ENCODE assay signal across 1 cellular context in the genomic region with DNA sequence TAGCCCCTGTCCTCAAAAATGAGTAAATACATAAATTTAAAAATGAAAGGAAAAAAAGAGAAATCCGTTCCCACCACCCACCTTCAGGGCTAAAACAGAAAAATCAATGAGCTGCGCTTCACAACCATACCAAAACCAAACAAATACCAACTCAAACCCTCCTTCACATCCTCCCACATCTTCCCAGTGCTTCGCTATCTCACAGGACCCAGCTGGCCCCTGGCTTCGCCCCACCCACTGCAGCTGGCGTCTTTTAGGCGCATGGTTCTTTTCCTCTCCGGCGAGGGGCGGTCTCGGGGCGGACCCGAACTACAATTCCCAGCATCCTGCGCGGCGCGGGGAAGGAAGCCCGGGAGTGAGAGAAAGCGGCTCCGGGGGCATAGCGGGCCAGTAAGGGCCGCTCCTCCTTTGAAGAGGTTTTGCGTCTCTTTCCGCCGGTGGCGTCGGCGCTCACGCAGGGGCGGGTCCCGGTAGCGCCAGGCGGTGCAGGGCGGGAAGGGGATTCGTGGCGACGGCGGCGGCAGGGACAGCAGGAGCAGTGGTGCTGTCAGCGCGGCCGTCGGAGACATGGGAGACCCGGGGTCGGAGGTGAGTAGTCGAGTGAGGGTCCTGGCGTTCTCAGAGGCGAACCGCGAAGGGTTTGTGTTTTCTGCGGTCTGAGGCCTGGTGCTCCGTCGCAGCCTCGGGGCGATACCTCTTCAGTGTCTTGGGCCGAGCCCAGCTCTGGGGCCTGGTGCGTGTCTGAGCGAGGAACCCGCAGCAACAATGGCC.
TF ChIP-seq lines count a peak whose summit lies in the region.

A gene with protein sequence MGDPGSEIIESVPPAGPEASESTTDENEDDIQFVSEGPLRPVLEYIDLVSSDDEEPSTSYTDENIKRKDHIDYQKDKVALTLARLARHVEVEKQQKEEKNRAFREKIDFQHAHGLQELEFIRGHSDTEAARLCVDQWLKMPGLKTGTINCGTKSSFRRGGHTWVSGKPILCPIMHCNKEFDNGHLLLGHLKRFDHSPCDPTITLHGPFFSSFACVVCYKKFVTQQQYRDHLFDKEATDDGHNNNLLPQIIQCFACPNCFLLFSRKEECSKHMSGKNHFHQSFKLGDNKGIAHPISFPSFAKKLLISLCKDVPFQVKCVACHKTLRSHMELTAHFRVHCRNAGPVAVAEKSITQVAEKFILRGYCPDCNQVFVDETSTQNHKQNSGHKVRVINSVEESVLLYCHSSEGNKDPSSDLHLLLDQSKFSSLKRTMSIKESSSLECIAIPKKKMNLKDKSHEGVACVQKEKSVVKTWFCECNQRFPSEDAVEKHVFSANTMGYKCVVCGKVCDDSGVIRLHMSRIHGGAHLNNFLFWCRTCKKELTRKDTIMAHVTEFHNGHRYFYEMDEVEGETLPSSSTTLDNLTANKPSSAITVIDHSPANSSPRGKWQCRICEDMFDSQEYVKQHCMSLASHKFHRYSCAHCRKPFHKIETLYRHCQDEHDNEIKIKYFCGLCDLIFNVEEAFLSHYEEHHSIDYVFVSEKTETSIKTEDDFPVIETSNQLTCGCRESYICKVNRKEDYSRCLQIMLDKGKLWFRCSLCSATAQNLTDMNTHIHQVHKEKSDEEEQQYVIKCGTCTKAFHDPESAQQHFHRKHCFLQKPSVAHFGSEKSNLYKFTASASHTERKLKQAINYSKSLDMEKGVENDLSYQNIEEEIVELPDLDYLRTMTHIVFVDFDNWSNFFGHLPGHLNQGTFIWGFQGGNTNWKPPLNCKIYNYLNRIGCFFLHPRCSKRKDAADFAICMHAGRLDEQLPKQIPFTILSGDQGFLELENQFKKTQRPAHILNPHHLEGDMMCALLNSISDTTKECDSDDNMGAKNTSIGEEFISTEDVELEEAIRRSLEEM (plus strand): TSS at position 502 of the 771 bp plus-strand sequence. CDS start 66 bp downstream, at position 568.

TF ChIP-seq in HepG2, 621 proteins besides CTCF, POLR2A, EP300 and RAD21 (continued from another document and continues in another):
- TF ChIP-seq, protein P1, sequence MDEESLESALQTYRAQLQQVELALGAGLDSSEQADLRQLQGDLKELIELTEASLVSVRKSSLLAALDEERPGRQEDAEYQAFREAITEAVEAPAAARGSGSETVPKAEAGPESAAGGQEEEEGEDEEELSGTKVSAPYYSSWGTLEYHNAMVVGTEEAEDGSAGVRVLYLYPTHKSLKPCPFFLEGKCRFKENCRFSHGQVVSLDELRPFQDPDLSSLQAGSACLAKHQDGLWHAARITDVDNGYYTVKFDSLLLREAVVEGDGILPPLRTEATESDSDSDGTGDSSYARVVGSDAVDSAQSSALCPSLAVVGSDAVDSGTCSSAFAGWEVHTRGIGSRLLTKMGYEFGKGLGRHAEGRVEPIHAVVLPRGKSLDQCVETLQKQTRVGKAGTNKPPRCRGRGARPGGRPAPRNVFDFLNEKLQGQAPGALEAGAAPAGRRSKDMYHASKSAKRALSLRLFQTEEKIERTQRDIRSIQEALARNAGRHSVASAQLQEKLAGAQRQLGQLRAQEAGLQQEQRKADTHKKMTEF (CRISPR knock-in tag; IDR thresholded peaks at IDR 0.05) = peak; percentile 90
- no peak for TF ChIP-seq ASH2L (IDR thresholded peaks at IDR 0.05; ENCODE audit: insufficient read length, low read depth, low read length)
- TF ChIP-seq ZNF30 (CRISPR knock-in tag; IDR thresholded peaks at IDR 0.05) = 0 out of 2 replicates have a peak, but pooled peaks have one; percentile 66
- TF ChIP-seq RFX3 (CRISPR knock-in tag; IDR thresholded peaks at IDR 0.05) = no peak
- TF ChIP-seq ZNF296 (CRISPR knock-in tag; conservative IDR thresholded peaks at IDR 0.05) = no peak
- 0 out of 2 replicates have a peak, but pooled peaks have one; percentile 67 for TF ChIP-seq SATB2 (CRISPR knock-in tag; IDR thresholded peaks at IDR 0.05)
- TF ChIP-seq, protein P2, sequence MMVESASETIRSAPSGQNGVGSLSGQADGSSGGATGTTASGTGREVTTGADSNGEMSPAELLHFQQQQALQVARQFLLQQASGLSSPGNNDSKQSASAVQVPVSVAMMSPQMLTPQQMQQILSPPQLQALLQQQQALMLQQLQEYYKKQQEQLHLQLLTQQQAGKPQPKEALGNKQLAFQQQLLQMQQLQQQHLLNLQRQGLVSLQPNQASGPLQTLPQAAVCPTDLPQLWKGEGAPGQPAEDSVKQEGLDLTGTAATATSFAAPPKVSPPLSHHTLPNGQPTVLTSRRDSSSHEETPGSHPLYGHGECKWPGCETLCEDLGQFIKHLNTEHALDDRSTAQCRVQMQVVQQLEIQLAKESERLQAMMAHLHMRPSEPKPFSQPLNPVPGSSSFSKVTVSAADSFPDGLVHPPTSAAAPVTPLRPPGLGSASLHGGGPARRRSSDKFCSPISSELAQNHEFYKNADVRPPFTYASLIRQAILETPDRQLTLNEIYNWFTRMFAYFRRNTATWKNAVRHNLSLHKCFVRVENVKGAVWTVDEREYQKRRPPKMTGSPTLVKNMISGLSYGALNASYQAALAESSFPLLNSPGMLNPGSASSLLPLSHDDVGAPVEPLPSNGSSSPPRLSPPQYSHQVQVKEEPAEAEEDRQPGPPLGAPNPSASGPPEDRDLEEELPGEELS (CRISPR knock-in tag; IDR thresholded peaks at IDR 0.05) = peak; percentile 46
- TF ChIP-seq, protein P3, sequence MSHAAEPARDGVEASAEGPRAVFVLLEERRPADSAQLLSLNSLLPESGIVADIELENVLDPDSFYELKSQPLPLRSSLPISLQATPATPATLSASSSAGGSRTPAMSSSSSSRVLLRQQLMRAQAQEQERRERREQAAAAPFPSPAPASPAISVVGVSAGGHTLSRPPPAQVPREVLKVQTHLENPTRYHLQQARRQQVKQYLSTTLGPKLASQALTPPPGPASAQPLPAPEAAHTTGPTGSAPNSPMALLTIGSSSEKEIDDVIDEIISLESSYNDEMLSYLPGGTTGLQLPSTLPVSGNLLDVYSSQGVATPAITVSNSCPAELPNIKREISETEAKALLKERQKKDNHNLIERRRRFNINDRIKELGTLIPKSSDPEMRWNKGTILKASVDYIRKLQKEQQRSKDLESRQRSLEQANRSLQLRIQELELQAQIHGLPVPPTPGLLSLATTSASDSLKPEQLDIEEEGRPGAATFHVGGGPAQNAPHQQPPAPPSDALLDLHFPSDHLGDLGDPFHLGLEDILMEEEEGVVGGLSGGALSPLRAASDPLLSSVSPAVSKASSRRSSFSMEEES (CRISPR knock-in tag; IDR thresholded peaks at IDR 0.05) = peak; percentile 67; the same call in 1 of the 2 replicates
- TF ChIP-seq NPAS2 (CRISPR knock-in tag; IDR thresholded peaks at IDR 0.05; ENCODE audit: borderline replicate concordance) = no peak
- TF ChIP-seq ZNF746 (CRISPR knock-in tag; IDR thresholded peaks at IDR 0.05) = no peak; the same call in 1 of the 2 replicates
- TF ChIP-seq, protein P4, sequence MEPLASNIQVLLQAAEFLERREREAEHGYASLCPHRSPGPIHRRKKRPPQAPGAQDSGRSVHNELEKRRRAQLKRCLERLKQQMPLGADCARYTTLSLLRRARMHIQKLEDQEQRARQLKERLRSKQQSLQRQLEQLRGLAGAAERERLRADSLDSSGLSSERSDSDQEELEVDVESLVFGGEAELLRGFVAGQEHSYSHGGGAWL (CRISPR knock-in tag; IDR thresholded peaks at IDR 0.05) = peak; percentile 82; the same call in 1 of the 2 replicates
- no peak for TF ChIP-seq TBP (CRISPR knock-in tag; IDR thresholded peaks at IDR 0.05)
- TF ChIP-seq MTA3 (CRISPR knock-in tag; IDR thresholded peaks at IDR 0.05) = no peak
- TF ChIP-seq, protein P5, sequence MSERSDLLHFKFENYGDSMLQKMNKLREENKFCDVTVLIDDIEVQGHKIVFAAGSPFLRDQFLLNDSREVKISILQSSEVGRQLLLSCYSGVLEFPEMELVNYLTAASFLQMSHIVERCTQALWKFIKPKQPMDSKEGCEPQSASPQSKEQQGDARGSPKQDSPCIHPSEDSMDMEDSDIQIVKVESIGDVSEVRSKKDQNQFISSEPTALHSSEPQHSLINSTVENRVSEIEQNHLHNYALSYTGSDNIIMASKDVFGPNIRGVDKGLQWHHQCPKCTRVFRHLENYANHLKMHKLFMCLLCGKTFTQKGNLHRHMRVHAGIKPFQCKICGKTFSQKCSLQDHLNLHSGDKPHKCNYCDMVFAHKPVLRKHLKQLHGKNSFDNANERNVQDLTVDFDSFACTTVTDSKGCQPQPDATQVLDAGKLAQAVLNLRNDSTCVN (CRISPR knock-in tag; IDR thresholded peaks at IDR 0.05; ENCODE audit: borderline replicate concordance) = peak; percentile 80
- peak; percentile 93 for TF ChIP-seq KAT8 (CRISPR knock-in tag; IDR thresholded peaks at IDR 0.05)
- no peak for TF ChIP-seq SOX13 (IDR thresholded peaks at IDR 0.05)
- peak in 1 of 2 experiments; percentile 66; a peak in 2 of 4 replicates for TF ChIP-seq SOX13 (CRISPR knock-in tag; conservative IDR thresholded peaks at IDR 0.05 in 1 of 2, IDR thresholded peaks at IDR 0.05 in 1 of 2)
- TF ChIP-seq ZFYVE20 (CRISPR knock-in tag; IDR thresholded peaks at IDR 0.05; ENCODE audit: borderline replicate concordance, low read depth) = no peak
- TF ChIP-seq, protein P6, sequence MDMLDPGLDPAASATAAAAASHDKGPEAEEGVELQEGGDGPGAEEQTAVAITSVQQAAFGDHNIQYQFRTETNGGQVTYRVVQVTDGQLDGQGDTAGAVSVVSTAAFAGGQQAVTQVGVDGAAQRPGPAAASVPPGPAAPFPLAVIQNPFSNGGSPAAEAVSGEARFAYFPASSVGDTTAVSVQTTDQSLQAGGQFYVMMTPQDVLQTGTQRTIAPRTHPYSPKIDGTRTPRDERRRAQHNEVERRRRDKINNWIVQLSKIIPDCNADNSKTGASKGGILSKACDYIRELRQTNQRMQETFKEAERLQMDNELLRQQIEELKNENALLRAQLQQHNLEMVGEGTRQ (IDR thresholded peaks at IDR 0.05; ENCODE audit: low read depth, low read length) = no peak
- TF ChIP-seq, protein P6 (CRISPR knock-in tag; IDR thresholded peaks at IDR 0.05; ENCODE audit: borderline replicate concordance) = no peak
- TF ChIP-seq, protein P7, sequence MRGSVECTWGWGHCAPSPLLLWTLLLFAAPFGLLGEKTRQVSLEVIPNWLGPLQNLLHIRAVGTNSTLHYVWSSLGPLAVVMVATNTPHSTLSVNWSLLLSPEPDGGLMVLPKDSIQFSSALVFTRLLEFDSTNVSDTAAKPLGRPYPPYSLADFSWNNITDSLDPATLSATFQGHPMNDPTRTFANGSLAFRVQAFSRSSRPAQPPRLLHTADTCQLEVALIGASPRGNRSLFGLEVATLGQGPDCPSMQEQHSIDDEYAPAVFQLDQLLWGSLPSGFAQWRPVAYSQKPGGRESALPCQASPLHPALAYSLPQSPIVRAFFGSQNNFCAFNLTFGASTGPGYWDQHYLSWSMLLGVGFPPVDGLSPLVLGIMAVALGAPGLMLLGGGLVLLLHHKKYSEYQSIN (CRISPR knock-in tag; IDR thresholded peaks at IDR 0.05; ENCODE audit: borderline replicate concordance) = no peak
- peak; percentile 69; the same call in 1 of the 2 replicates for TF ChIP-seq HDAC2 (CRISPR knock-in tag; IDR thresholded peaks at IDR 0.05)
- TF ChIP-seq, protein P8, sequence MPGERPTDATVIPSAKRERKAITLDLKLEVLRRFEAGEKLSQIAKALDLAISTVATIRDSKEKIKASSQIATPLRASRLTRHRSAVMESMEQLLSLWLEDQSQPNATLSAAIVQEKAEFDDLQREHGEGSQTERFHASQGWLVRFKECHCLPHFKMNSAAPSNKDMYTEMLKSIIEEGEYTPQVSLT (CRISPR knock-in tag; IDR thresholded peaks at IDR 0.05; ENCODE audit: borderline replicate concordance, low read depth) = no peak
- no peak for TF ChIP-seq ZNF577 (CRISPR knock-in tag; IDR thresholded peaks at IDR 0.05; ENCODE audit: borderline replicate concordance, low read depth)
- no peak for TF ChIP-seq ZFP41 (CRISPR knock-in tag; IDR thresholded peaks at IDR 0.05; ENCODE audit: borderline replicate concordance)
- TF ChIP-seq, protein P9, sequence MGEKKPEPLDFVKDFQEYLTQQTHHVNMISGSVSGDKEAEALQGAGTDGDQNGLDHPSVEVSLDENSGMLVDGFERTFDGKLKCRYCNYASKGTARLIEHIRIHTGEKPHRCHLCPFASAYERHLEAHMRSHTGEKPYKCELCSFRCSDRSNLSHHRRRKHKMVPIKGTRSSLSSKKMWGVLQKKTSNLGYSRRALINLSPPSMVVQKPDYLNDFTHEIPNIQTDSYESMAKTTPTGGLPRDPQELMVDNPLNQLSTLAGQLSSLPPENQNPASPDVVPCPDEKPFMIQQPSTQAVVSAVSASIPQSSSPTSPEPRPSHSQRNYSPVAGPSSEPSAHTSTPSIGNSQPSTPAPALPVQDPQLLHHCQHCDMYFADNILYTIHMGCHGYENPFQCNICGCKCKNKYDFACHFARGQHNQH (CRISPR knock-in tag; IDR thresholded peaks at IDR 0.05) = peak; percentile 89
- TF ChIP-seq RFXANK (CRISPR knock-in tag; IDR thresholded peaks at IDR 0.05) = peak; percentile 45; the same call in 1 of the 2 replicates
- TF ChIP-seq KLF13 (CRISPR knock-in tag; IDR thresholded peaks at IDR 0.05) = no peak
- no peak for TF ChIP-seq HNRNPUL1 (IDR thresholded peaks at IDR 0.05; ENCODE audit: low read depth, low read length)
- no peak for TF ChIP-seq GLI4 (CRISPR knock-in tag; IDR thresholded peaks at IDR 0.05; ENCODE audit: borderline replicate concordance)
